Comparison of ENCODE assay signal across 3 cellular contexts in genomic region chr1:61376151-61376550, GRCh38.
"Had no signal": no experiment of that assay in that cellular context is flagged by ENCODE, and none has a peak within 500 bp of the region (broad histone marks: within the 10 kb centered on the region; RNA-seq: fewer than 3 reads in every experiment).

No MANE protein-coding gene starts in this region.

- DNase-seq: GDM1, GF-D8 had no signal

- ATAC-seq: GM12878 had no signal

- H3K4me3 ChIP-seq: GM12878 had no signal
